Comparison of ENCODE assay signal across 1 cellular context in genomic region chr19:8158411-8159074, GRCh38.
TF ChIP-seq lines count a peak whose summit lies in the region.

No MANE protein-coding gene starts in this region.

TF ChIP-seq in K562, 482 proteins besides CTCF, POLR2A, EP300 and RAD21 (continued from another document and continues in another):
- no peak for TF ChIP-seq MBD1 (CRISPR knock-in tag; IDR thresholded peaks at IDR 0.05)
- no peak for TF ChIP-seq ZNF717 (CRISPR knock-in tag; IDR thresholded peaks at IDR 0.05)
- no peak for TF ChIP-seq HDAC3 (IDR thresholded peaks at IDR 0.05; ENCODE audit: borderline replicate concordance, partially characterized antibody)
- no peak for TF ChIP-seq HIVEP1 (CRISPR knock-in tag; IDR thresholded peaks at IDR 0.05)
- TF ChIP-seq NFXL1 (CRISPR knock-in tag; IDR thresholded peaks at IDR 0.05), result no peak
- TF ChIP-seq NONO (IDR thresholded peaks at IDR 0.05; ENCODE audit: low read depth in 2 of 2, low read length in 1 of 2), result no peak
- TF ChIP-seq CC2D1A (IDR thresholded peaks at IDR 0.05), result peak; percentile 81
- peak; percentile 85 to 97 for TF ChIP-seq KDM1A (IDR thresholded peaks at IDR 0.05)
- peak; percentile 76 for TF ChIP-seq CHD4 (IDR thresholded peaks at IDR 0.05; ENCODE audit: insufficient read depth, insufficient replicate concordance, low read depth, low read length, poor library complexity, severe bottlenecking)
- no peak for TF ChIP-seq ZNF175 (CRISPR knock-in tag; IDR thresholded peaks at IDR 0.05; ENCODE audit: low read depth)
- peak; percentile 58; the same call in 1 of the 2 replicates for TF ChIP-seq ZEB2 (IDR thresholded peaks at IDR 0.05)
- TF ChIP-seq JUNB (CRISPR knock-in tag; conservative IDR thresholded peaks at IDR 0.05), result no peak
- TF ChIP-seq ZBTB26 (CRISPR knock-in tag; IDR thresholded peaks at IDR 0.05), result no peak
- 0 out of 2 replicates have a peak, but pooled peaks have one; percentile 17 for TF ChIP-seq SPI1 (IDR thresholded peaks at IDR 0.05; ENCODE audit: borderline replicate concordance, low read depth, low read length)
- TF ChIP-seq TBL1XR1 (IDR thresholded peaks at IDR 0.05; ENCODE audit: low read length in 2 of 2), result 0 out of 4 replicates have a peak, but pooled peaks of 1 of the 2 experiments have one; percentile 25
- TF ChIP-seq ZBTB9 (CRISPR knock-in tag; IDR thresholded peaks at IDR 0.05), result no peak
- TF ChIP-seq ZNF324 (CRISPR knock-in tag; IDR thresholded peaks at IDR 0.05), result no peak
- peak in 1 of 2 experiments; percentile 78; a peak in 1 of 3 replicates for TF ChIP-seq CBX3 (IDR thresholded peaks at IDR 0.05; ENCODE audit: borderline replicate concordance in 1 of 2, low read length in 2 of 2)
- TF ChIP-seq MLLT1 (IDR thresholded peaks at IDR 0.05), result no peak
- no peak for TF ChIP-seq HMGN3 (IDR thresholded peaks at IDR 0.05; ENCODE audit: borderline replicate concordance, extremely low read depth, insufficient read length, low read depth, low read length)
- no peak for TF ChIP-seq CSDE1 (IDR thresholded peaks at IDR 0.05)
- peak; percentile 83 to 95; a peak in 3 of 4 replicates for TF ChIP-seq RCOR1 (IDR thresholded peaks at IDR 0.05; ENCODE audit: borderline replicate concordance in 1 of 2, low read depth in 2 of 2, low read length in 2 of 2)
- no peak for TF ChIP-seq ARID4B (CRISPR knock-in tag; IDR thresholded peaks at IDR 0.05)
- TF ChIP-seq ZNF318 (IDR thresholded peaks at IDR 0.05; ENCODE audit: borderline replicate concordance in 1 of 2, low read depth in 1 of 2), result no peak
- TF ChIP-seq ZFP36 (IDR thresholded peaks at IDR 0.05; ENCODE audit: low read depth, low read length, partially characterized antibody), result peak; percentile 99
- no peak for TF ChIP-seq DIDO1 (tag; IDR thresholded peaks at IDR 0.05; ENCODE audit: low read depth)
- TF ChIP-seq ZNF778 (CRISPR knock-in tag; IDR thresholded peaks at IDR 0.05), result no peak
- TF ChIP-seq ZNF24 (IDR thresholded peaks at IDR 0.05), result peak; percentile 53
- TF ChIP-seq E2F8 (IDR thresholded peaks at IDR 0.05; ENCODE audit: low read depth, partially characterized antibody), result peak; percentile 36
- no peak for TF ChIP-seq ZNF239 (CRISPR knock-in tag; IDR thresholded peaks at IDR 0.05)
- TF ChIP-seq ELK1 (CRISPR knock-in tag; IDR thresholded peaks at IDR 0.05), result no peak
- TF ChIP-seq ZNF511 (CRISPR knock-in tag; IDR thresholded peaks at IDR 0.05), result no peak
- no peak for TF ChIP-seq PPARD (CRISPR knock-in tag; IDR thresholded peaks at IDR 0.05)
- TF ChIP-seq L3MBTL2 (IDR thresholded peaks at IDR 0.05), result peak; percentile 44; the same call in 1 of the 2 replicates
- no peak for TF ChIP-seq XRCC3 (IDR thresholded peaks at IDR 0.05)
- no peak for TF ChIP-seq SAFB (IDR thresholded peaks at IDR 0.05; ENCODE audit: borderline replicate concordance, low read depth, low read length)
